9 cellular contexts compared by ENCODE assay signal in genomic region chr20:63863798-63864544, GRCh38. TPM values are rescaled to one million over a fixed set of nuclear protein-coding genes. Genes with fewer than 3 reads are reported as not detected.
DNase-seq lines count a peak whose midpoint lies in the region; ATAC-seq and TF ChIP-seq lines count a peak whose summit lies in the region.
"Had no signal": no experiment of that assay in that cellular context is flagged by ENCODE, and none has a peak within 500 bp of the region (broad histone marks: within the 10 kb centered on the region; RNA-seq: fewer than 3 reads in every experiment).

No MANE protein-coding gene starts in this region.

- ATAC-seq in HG03460 (IDR thresholded peaks at IDR 0.05; ENCODE audit: unreplicated experiment): peak; percentile 67
- peak; percentile 73 for ATAC-seq in effector memory CD8-positive, alpha-beta T cell (replicated peaks)

- H3K36me3 ChIP-seq in BLaER1: peaks cover 40% of the 10 kb centered on the region

- peak overlapping the region; percentile 93 for H3K9ac ChIP-seq in BLaER1

- H3K4me1 ChIP-seq in BLaER1: peaks cover 64% of the 10 kb centered on the region

- peak overlapping the region; percentile 88 to 91 for H3K27ac Mint-ChIP-seq in effector memory CD8-positive, alpha-beta T cell

- peak overlapping the region; percentile 86 to 90 for H3K4me3 Mint-ChIP-seq in effector memory CD8-positive, alpha-beta T cell

- H4K20me1 ChIP-seq in BLaER1: peaks cover 37% of the 10 kb centered on the region

- peak overlapping the region; percentile 94 for H3K27ac ChIP-seq in BLaER1

- H3K9me3 Mint-ChIP-seq in effector memory CD8-positive, alpha-beta T cell: no peaks in the 10 kb centered on the region

- no peaks in the 10 kb centered on the region for H3K27me3 Mint-ChIP-seq in effector memory CD8-positive, alpha-beta T cell

- no peaks in the 10 kb centered on the region for H3K9me3 ChIP-seq in BLaER1

- H3K4me3 ChIP-seq in BLaER1: peak overlapping the region; percentile 92

- no peaks in the 10 kb centered on the region for H3K27me3 ChIP-seq in BLaER1

- H3K4me1 Mint-ChIP-seq in effector memory CD8-positive, alpha-beta T cell (ENCODE audit: low read depth in 2 of 2): peaks cover 21 to 28% of the 10 kb centered on the region in 2 donors

- H3K4me2 ChIP-seq in BLaER1: peak overlapping the region; percentile 85

- TF ChIP-seq POLR2A in GM19193 (IDR thresholded peaks at IDR 0.05; ENCODE audit: extremely low read depth, insufficient read depth, insufficient read length): peak; percentile 71

- DNase-seq in NCI-H774 (lab: John Stamatoyannopoulos, UW) (peak; percentile 73), mesenteric fat pad (ENCODE audit: low spot score) (peak; percentile 94)
- DNase-seq in activated CD8-positive, alpha-beta memory T cell treated with anti-CD3 and anti-CD28 coated beads for 24 hours: peak; percentile 87
- peak; percentile 64 to 71 (median 67) for DNase-seq in effector memory CD8-positive, alpha-beta T cell
- peak; percentile 56 for DNase-seq in stimulated activated CD8-positive, alpha-beta memory T cell treated with anti-CD3 and anti-CD28 coated beads, Interleukin-15, amount 100 ng/mL, for 1 hour (ENCODE audit: low read depth)

- H3K36me3 Mint-ChIP-seq in effector memory CD8-positive, alpha-beta T cell (ENCODE audit: insufficient read depth): peaks cover 31% of the 10 kb centered on the region

RNA-seq across cellular contexts. Expression of gene TPD52L2, which starts 1.1 kb away (rescaled TPM):
- 114 TPM for total RNA-seq in mesenteric fat pad

RNA-seq across cellular contexts. Expression of gene ABHD16B, which starts 2.7 kb away (rescaled TPM):
- total RNA-seq in mesenteric fat pad: not detected
- total RNA-seq: glomerular endothelial cell had no signal

RNA-seq across cellular contexts. Expression of gene DNAJC5, which starts 31.0 kb away (rescaled TPM):
- total RNA-seq in mesenteric fat pad: 50.5 TPM

RNA-seq across cellular contexts. Expression of gene ZBTB46, which starts 32.9 kb away (rescaled TPM):
- total RNA-seq in mesenteric fat pad: 34.7 TPM

Comparison
In these comparisons a context has a peak if more than half of its experiments do, and no peak if none do; other contexts are left out.
1. Peak in every context shown above with its lines: DNase-seq, ATAC-seq, H3K4me3 ChIP-seq and H3K27ac ChIP-seq.